Comparison of ENCODE assay signal across 23 cellular contexts in genomic region chr14:54221971-54222370, GRCh38.
"Had no signal": no experiment of that assay in that cellular context is flagged by ENCODE, and none has a peak within 500 bp of the region (broad histone marks: within the 10 kb centered on the region; RNA-seq: fewer than 3 reads in every experiment).

No MANE protein-coding gene starts in this region.

- H3K27me3 ChIP-seq: colonic mucosa, ovary, right atrium auricular region, thyroid gland had no signal

- H3K4me3 Mint-ChIP-seq: activated naive CD8-positive, alpha-beta T cell treated with anti-CD3 and anti-CD28 coated beads for 36 hours; activated T-cell treated with anti-CD3 and anti-CD28 coated beads, Interleukin-2, amount 50 U/mL, for 24 hours; activated T-helper 17 cell treated with anti-CD3 and anti-CD28 coated beads, Interleukin-2, amount 50 U/mL, for 72 hours; effector memory CD8-positive, alpha-beta T cell; naive thymus-derived CD4-positive, alpha-beta T cell; stimulated activated naive CD8-positive, alpha-beta T cell treated with anti-CD3 and anti-CD28 coated beads, Interleukin-15, Interleukin-2, amounts not matched to agents 100 ng/mL and 50 ng/mL, for 24 hours had no signal

- H3K9me3 ChIP-seq: colonic mucosa, esophagus muscularis mucosa, gastroesophageal sphincter, heart left ventricle, neutrophil, ovary, psoas muscle, right atrium auricular region, thyroid gland had no signal

- H3K36me3 Mint-ChIP-seq: activated naive CD8-positive, alpha-beta T cell treated with anti-CD3 and anti-CD28 coated beads for 36 hours; naive thymus-derived CD4-positive, alpha-beta T cell had no signal

- H3K4me3 ChIP-seq: colonic mucosa, dorsolateral prefrontal cortex, esophagus muscularis mucosa, gastroesophageal sphincter, heart left ventricle, ovary, psoas muscle, right atrium auricular region, thyroid gland had no signal

- H3K9me3 Mint-ChIP-seq: activated naive CD8-positive, alpha-beta T cell treated with anti-CD3 and anti-CD28 coated beads for 36 hours; activated T-cell treated with anti-CD3 and anti-CD28 coated beads, Interleukin-2, amount 50 U/mL, for 24 hours; activated T-helper 17 cell treated with anti-CD3 and anti-CD28 coated beads, Interleukin-2, amount 50 U/mL, for 72 hours; effector memory CD8-positive, alpha-beta T cell; stimulated activated naive CD8-positive, alpha-beta T cell treated with anti-CD3 and anti-CD28 coated beads, Interleukin-15, Interleukin-2, amounts not matched to agents 100 ng/mL and 50 ng/mL, for 24 hours had no signal

- H3K27ac Mint-ChIP-seq: activated naive CD8-positive, alpha-beta T cell treated with anti-CD3 and anti-CD28 coated beads for 36 hours; activated T-cell treated with anti-CD3 and anti-CD28 coated beads, Interleukin-2, amount 50 U/mL, for 24 hours; activated T-helper 17 cell treated with anti-CD3 and anti-CD28 coated beads, Interleukin-2, amount 50 U/mL, for 72 hours; effector memory CD8-positive, alpha-beta T cell; naive thymus-derived CD4-positive, alpha-beta T cell; stimulated activated naive CD8-positive, alpha-beta T cell treated with anti-CD3 and anti-CD28 coated beads, Interleukin-15, Interleukin-2, amounts not matched to agents 100 ng/mL and 50 ng/mL, for 24 hours had no signal

- DNase-seq: activated naive CD4-positive, alpha-beta T cell treated with Interleukin-2 at 50 U/mL for 16 hours; activated naive CD8-positive, alpha-beta T cell treated with anti-CD3 and anti-CD28 coated beads for 36 hours; activated T-cell treated with anti-CD3 and anti-CD28 coated beads, Interleukin-2, amount 50 U/mL, for 24 hours; central memory CD4-positive, alpha-beta T cell; colonic mucosa; dorsolateral prefrontal cortex; effector memory CD8-positive, alpha-beta T cell; heart left ventricle; kidney; naive thymus-derived CD4-positive, alpha-beta T cell; ovary; psoas muscle; stimulated activated CD4-positive, alpha-beta T cell treated with anti-CD3 and anti-CD28 coated beads, Interleukin-12 subunit alpha, Interleukin-12 subunit beta, amount 100 ng/mL, for 4 hours; stimulated activated CD4-positive, alpha-beta T cell treated with anti-CD3 and anti-CD28 coated beads, Interleukin-4, amount 100 ng/mL, for 4 hours; substantia nigra; thyroid gland; WERI-Rb-1 had no signal

- H3K27ac ChIP-seq: colonic mucosa, dorsolateral prefrontal cortex, esophagus muscularis mucosa, gastroesophageal sphincter, neutrophil, ovary, psoas muscle, right atrium auricular region, thyroid gland, WERI-Rb-1 had no signal

- H3K4me1 ChIP-seq: colonic mucosa, psoas muscle had no signal

- FAIRE-seq: kidney had no signal
